ENCODE assay signal across 8 cellular contexts in the genomic region with DNA sequence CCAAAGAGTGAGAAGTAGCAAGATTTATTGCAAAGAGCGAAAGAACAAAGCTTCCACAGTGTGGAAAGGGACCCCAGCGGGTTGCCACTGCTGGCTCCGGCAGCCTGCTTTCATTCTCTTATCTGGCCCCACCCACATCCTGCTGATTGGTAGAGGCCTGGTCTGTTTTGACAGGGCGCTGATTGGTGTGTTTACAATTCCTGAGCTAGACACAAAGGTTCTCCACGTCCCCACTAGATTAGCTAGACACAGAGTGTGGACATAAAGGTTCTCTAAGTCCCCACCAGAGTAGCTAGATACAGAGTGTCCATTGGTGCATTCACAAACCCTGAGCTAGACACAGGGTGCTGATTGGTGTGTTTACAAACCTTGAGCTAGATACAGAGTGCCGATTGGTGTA. TPM values are rescaled to one million over a fixed set of nuclear protein-coding genes. Genes with fewer than 3 reads are reported as not detected.
"Had no signal": no experiment of that assay in that cellular context is flagged by ENCODE, and none has a peak within 500 bp of the region (broad histone marks: within the 10 kb centered on the region; RNA-seq: fewer than 3 reads in every experiment).

A gene (minus strand): TSS at position 101 of the 400 bp plus-strand sequence. CDS start 504 bp downstream, outside the sequence.

RNA-seq across cellular contexts. Expression of the gene that starts here (rescaled TPM):
- total RNA-seq: bronchial epithelial cell, endodermal cell, left ventricle myocardium inferior, lung microvascular endothelial cell, mesothelial cell of epicardium, right lobe of liver, Right ventricle myocardium inferior, SJSA1 had no signal
